ENCODE assay signal across 12 cellular contexts in genomic region chr6:24980507-24981384, GRCh38. TPM values are rescaled to one million over a fixed set of nuclear protein-coding genes. Genes with fewer than 3 reads are reported as not detected.
DNase-seq lines count a peak whose midpoint lies in the region; ATAC-seq and TF ChIP-seq lines count a peak whose summit lies in the region.
"Had no signal": no experiment of that assay in that cellular context is flagged by ENCODE, and none has a peak within 500 bp of the region (broad histone marks: within the 10 kb centered on the region; RNA-seq: fewer than 3 reads in every experiment).

No MANE protein-coding gene starts in this region.

- no peak for ATAC-seq in GM19035 (IDR thresholded peaks at IDR 0.05; ENCODE audit: unreplicated experiment)
- ATAC-seq: GM12878 had no signal

- in situ Hi-C loops in GM13976 (cut with MboI; ENCODE audit: low sequenced_read_pairs, unreplicated experiment) = no loop called here

- H3K4me3 ChIP-seq in choroid plexus epithelial cell (ENCODE audit: low read depth, low read length) = no peak overlapping the region
- H3K4me3 ChIP-seq: GM12878, left ventricle myocardium inferior had no signal

- peak overlapping the region; percentile 89 for H3K27ac Mint-ChIP-seq in osteocyte (ENCODE audit: unreplicated experiment)

- no peaks in the 10 kb centered on the region for H3K27me3 Mint-ChIP-seq in osteocyte (ENCODE audit: unreplicated experiment)

- H3K4me3 Mint-ChIP-seq in osteocyte (ENCODE audit: unreplicated experiment) = no peak overlapping the region

- DNase-seq in EL (peak; percentile 64), NCI-H187 (lab: John Stamatoyannopoulos, UW) (peak; percentile 19 to 45), choroid plexus epithelial cell (ENCODE audit: low read depth) (peak; percentile 63), osteocyte (ENCODE audit: extremely low spot score, unreplicated experiment) (no peak), caudate nucleus (lab: John Stamatoyannopoulos, UW) (no peak), GM13976 (ENCODE audit: low spot score) (no peak), DMS 273 treated with DMSO at 0.1 percent for 48 hours (lab: John Stamatoyannopoulos, UW) (no peak)
- DNase-seq: activated CD8-positive, alpha-beta memory T cell treated with anti-CD3 and anti-CD28 coated beads, Interleukin-2, amount 50 U/mL, for 48 hours; left ventricle myocardium inferior; Right ventricle myocardium superior had no signal

- TF ChIP-seq CTCF in choroid plexus epithelial cell (conservative IDR thresholded peaks at IDR 0.05; ENCODE audit: low read depth, low read length) (no peak), osteocyte (IDR thresholded peaks at IDR 0.05) (no peak), GM13976 (IDR thresholded peaks at IDR 0.05; ENCODE audit: borderline replicate concordance, control extremely low read depth, extremely low read depth, insufficient read depth, missing control alignments) (no peak)

- no peaks in the 10 kb centered on the region for H3K36me3 Mint-ChIP-seq in osteocyte (ENCODE audit: unreplicated experiment)

- no peak overlapping the region for H3K27ac ChIP-seq in caudate nucleus (ENCODE audit: low read depth, low read length)
- H3K27ac ChIP-seq: left ventricle myocardium inferior had no signal

- no peaks in the 10 kb centered on the region for H3K9me3 Mint-ChIP-seq in osteocyte (ENCODE audit: unreplicated experiment)

- H3K4me1 Mint-ChIP-seq in osteocyte (ENCODE audit: unreplicated experiment) = peaks cover 56% of the 10 kb centered on the region

RNA-seq across cellular contexts. Expression of gene RIPOR2, which starts 45.0 kb away (rescaled TPM):
- 4.8 and 6.3 TPM in 2 replicates for total RNA-seq in osteocyte

Comparison
In these comparisons a context has a peak if more than half of its experiments do, and no peak if none do; other contexts are left out.
1. DNase-seq: peak in EL (single experiment), NCI-H187 (2 of 2) and choroid plexus epithelial cell (single experiment); none in osteocyte (single experiment), caudate nucleus (0 of 61), GM13976 (single experiment) and DMS 273 treated with DMSO at 0.1 percent for 48 hours (single experiment).